Comparison of ENCODE assay signal across 27 cellular contexts in the genomic region with DNA sequence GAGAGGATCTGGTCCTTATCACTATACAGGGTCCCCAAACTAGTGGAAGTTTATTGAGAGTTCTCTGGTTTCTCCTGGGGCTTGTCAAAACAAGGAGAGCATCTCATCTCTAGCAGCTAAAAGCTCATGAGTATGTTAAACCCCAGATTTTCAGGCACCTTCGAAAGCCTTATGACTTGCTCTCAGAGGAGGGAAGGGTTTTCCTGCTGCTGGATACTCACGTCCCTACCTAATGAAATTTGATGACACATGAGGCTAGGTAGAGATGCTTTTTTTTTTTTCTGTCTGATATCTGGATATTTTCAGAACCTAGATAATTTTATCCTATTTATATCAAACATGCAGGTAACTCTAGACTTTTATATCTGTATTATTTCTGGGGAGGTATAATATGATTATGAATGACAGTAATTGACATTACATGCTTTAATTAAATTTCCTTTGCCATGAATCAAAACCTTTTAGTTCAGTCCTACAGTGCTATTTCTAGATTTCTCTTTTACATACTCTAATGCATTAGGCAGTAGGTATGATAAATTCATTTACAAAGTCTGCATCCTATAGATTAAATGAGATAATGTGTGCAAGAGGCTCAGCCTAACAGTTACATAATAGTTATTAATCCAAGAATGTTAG.
"Had no signal": no experiment of that assay in that cellular context is flagged by ENCODE, and none has a peak within 500 bp of the region (broad histone marks: within the 10 kb centered on the region; RNA-seq: fewer than 3 reads in every experiment).

No MANE protein-coding gene starts in this region.

- ATAC-seq: activated CD8-positive, alpha-beta memory T cell treated with anti-CD3 and anti-CD28 coated beads, Interleukin-2, amount 10 ng/mL, durations not matched to agents 7 days and 5 days; activated CD8-positive, alpha-beta T cell treated with anti-CD3 and anti-CD28 coated beads for 36 hours; activated naive CD8-positive, alpha-beta T cell treated with anti-CD3 and anti-CD28 coated beads, Interleukin-2, amount 50 U/mL, for 24 hours; heart right ventricle; left lung; lower lobe of right lung; mucosa of descending colon; sciatic nerve had no signal

- H3K4me1 Mint-ChIP-seq: activated B cell treated with CpG ODN at 0.5 μM for 24 hours; activated CD8-positive, alpha-beta memory T cell treated with anti-CD3 and anti-CD28 coated beads, Interleukin-2, amount 10 ng/mL, durations not matched to agents 7 days and 5 days; activated naive CD4-positive, alpha-beta T cell treated with anti-CD3 and anti-CD28 coated beads, Interleukin-2, amount 50 U/mL, for 24 hours; activated naive CD8-positive, alpha-beta T cell treated with anti-CD3 and anti-CD28 coated beads, Interleukin-2, amount 50 U/mL, for 24 hours had no signal

- H3K27me3 Mint-ChIP-seq: activated naive CD4-positive, alpha-beta T cell treated with anti-CD3 and anti-CD28 coated beads, Interleukin-2, amount 50 U/mL, for 24 hours; activated naive CD8-positive, alpha-beta T cell treated with anti-CD3 and anti-CD28 coated beads, Interleukin-2, amount 50 U/mL, for 24 hours had no signal

- H3K4me3 Mint-ChIP-seq: activated B cell treated with CpG ODN at 0.5 μM for 24 hours; activated CD8-positive, alpha-beta memory T cell treated with anti-CD3 and anti-CD28 coated beads, Interleukin-2, amount 10 ng/mL, durations not matched to agents 7 days and 5 days; activated CD8-positive, alpha-beta T cell treated with anti-CD3 and anti-CD28 coated beads for 36 hours; activated naive CD4-positive, alpha-beta T cell treated with anti-CD3 and anti-CD28 coated beads, Interleukin-2, amount 50 U/mL, for 24 hours; activated naive CD8-positive, alpha-beta T cell treated with anti-CD3 and anti-CD28 coated beads, Interleukin-2, amount 50 U/mL, for 24 hours; nephron; T-helper 2 cell treated with Interferon-gamma antibody and Interleukin-4, amounts not matched to agents 5 μg/mL and 100 μg/mL, for 36 hours had no signal

- H3K27me3 ChIP-seq: heart right ventricle, left lung, suprapubic skin, tibial artery had no signal

- H3K9me3 Mint-ChIP-seq: activated B cell treated with CpG ODN at 0.5 μM for 24 hours; activated CD8-positive, alpha-beta T cell treated with anti-CD3 and anti-CD28 coated beads for 36 hours; activated naive CD4-positive, alpha-beta T cell treated with anti-CD3 and anti-CD28 coated beads, Interleukin-2, amount 50 U/mL, for 24 hours; activated naive CD8-positive, alpha-beta T cell treated with anti-CD3 and anti-CD28 coated beads, Interleukin-2, amount 50 U/mL, for 24 hours; activated T-helper 2 cell treated with anti-CD3 and anti-CD28 coated beads, Interferon-gamma antibody, Interleukin-2, Interleukin-4, amounts not matched to agents 10 μg/mL and 5 μg/mL and 100 μg/mL, durations not matched to agents 14 hours and 24 hours and 36 hours; nephron; T-helper 2 cell treated with Interferon-gamma antibody and Interleukin-4, amounts not matched to agents 5 μg/mL and 100 μg/mL, for 36 hours had no signal

- H3K27ac Mint-ChIP-seq: activated B cell treated with CpG ODN at 0.5 μM for 24 hours; activated CD8-positive, alpha-beta memory T cell treated with anti-CD3 and anti-CD28 coated beads, Interleukin-2, amount 10 ng/mL, durations not matched to agents 7 days and 5 days; activated CD8-positive, alpha-beta T cell treated with anti-CD3 and anti-CD28 coated beads for 36 hours; activated naive CD4-positive, alpha-beta T cell treated with anti-CD3 and anti-CD28 coated beads, Interleukin-2, amount 50 U/mL, for 24 hours; activated naive CD8-positive, alpha-beta T cell treated with anti-CD3 and anti-CD28 coated beads, Interleukin-2, amount 50 U/mL, for 24 hours; activated T-helper 2 cell treated with anti-CD3 and anti-CD28 coated beads, Interferon-gamma antibody, Interleukin-2, Interleukin-4, amounts not matched to agents 10 μg/mL and 5 μg/mL and 100 μg/mL, durations not matched to agents 14 hours and 24 hours and 36 hours; nephron; T-helper 2 cell treated with Interferon-gamma antibody and Interleukin-4, amounts not matched to agents 5 μg/mL and 100 μg/mL, for 36 hours had no signal

- H3K27ac ChIP-seq: heart right ventricle, left lung, lower lobe of right lung, suprapubic skin, tibial artery had no signal

- H3K9me3 ChIP-seq: heart right ventricle, left lung, lower lobe of right lung, mucosa of descending colon, suprapubic skin, tibial artery had no signal

- DNase-seq: activated B cell treated with CpG ODN at 0.5 μM for 24 hours; activated CD4-positive, alpha-beta T cell treated with anti-CD3 and anti-CD28 coated beads, Interleukin-2, amount 50 U/mL, for 1 hour; activated CD8-positive, alpha-beta memory T cell treated with anti-CD3 and anti-CD28 coated beads, Interleukin-2, amount 10 ng/mL, durations not matched to agents 7 days and 5 days; activated CD8-positive, alpha-beta T cell treated with anti-CD3 and anti-CD28 coated beads for 36 hours; activated naive CD8-positive, alpha-beta T cell treated with anti-CD3 and anti-CD28 coated beads, Interleukin-2, amount 50 U/mL, for 24 hours; activated T-cell treated with anti-CD3 and anti-CD28 coated beads, Interleukin-2, amount 50 U/mL, for 48 hours; amygdala; dermis blood vessel endothelial cell; effector CD4-positive, alpha-beta T cell; erythroblast; heart right ventricle; left lung; lower lobe of right lung; mucosa of descending colon; retina; small intestine; stimulated activated CD4-positive, alpha-beta T cell treated with anti-CD3 and anti-CD28 coated beads, Interleukin-15, amount 100 ng/mL, for 24 hours; stimulated activated CD4-positive, alpha-beta T cell treated with anti-CD3 and anti-CD28 coated beads, Interleukin-2, amount 100 ng/mL, for 24 hours; stimulated activated naive CD4-positive, alpha-beta T cell; T-helper 1 cell; tibial artery had no signal

- H3K4me3 ChIP-seq: heart right ventricle, left lung, lower lobe of right lung, mucosa of descending colon, suprapubic skin, tibial artery had no signal

- H3K36me3 ChIP-seq: heart right ventricle, left lung, lower lobe of right lung, suprapubic skin, tibial artery had no signal

- H3K36me3 Mint-ChIP-seq: activated CD8-positive, alpha-beta memory T cell treated with anti-CD3 and anti-CD28 coated beads, Interleukin-2, amount 10 ng/mL, durations not matched to agents 7 days and 5 days; activated naive CD4-positive, alpha-beta T cell treated with anti-CD3 and anti-CD28 coated beads, Interleukin-2, amount 50 U/mL, for 24 hours had no signal
